1 cellular context compared by ENCODE assay signal in the genomic region with DNA sequence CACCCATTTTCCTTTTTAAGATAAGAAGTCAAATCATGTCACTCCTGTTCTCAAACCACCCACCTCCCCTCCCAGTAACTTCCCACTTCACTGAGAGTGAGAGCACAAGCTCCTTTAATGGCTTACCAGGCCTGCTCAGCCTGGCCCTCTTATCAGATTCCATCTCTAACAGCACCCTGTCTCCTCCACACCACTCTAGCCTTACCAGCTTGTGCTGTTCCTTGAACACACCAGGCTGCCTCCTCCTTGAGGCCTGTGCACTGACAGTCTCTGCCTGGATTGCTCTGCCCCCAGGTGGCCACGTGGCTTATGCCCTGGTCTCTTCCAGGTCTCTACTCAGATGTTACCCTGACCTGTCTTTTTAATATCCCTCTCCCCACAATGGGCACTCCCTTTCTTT.
A peak's percentile ranks its signal among the peaks of the same experiment; 100 is the strongest.
TF ChIP-seq lines count a peak whose summit lies in the region.

No MANE protein-coding gene starts in this region.

TF ChIP-seq in K562, 482 proteins besides CTCF, POLR2A, EP300 and RAD21 (continued from another document):
- no peak for TF ChIP-seq HMGN3 (IDR thresholded peaks at IDR 0.05; ENCODE audit: borderline replicate concordance, extremely low read depth, insufficient read length, low read depth, low read length)
- 0 out of 2 replicates have a peak, but pooled peaks have one; percentile 13 for TF ChIP-seq RAD51 (IDR thresholded peaks at IDR 0.05; ENCODE audit: borderline replicate concordance, low read depth)
